In the genomic region with DNA sequence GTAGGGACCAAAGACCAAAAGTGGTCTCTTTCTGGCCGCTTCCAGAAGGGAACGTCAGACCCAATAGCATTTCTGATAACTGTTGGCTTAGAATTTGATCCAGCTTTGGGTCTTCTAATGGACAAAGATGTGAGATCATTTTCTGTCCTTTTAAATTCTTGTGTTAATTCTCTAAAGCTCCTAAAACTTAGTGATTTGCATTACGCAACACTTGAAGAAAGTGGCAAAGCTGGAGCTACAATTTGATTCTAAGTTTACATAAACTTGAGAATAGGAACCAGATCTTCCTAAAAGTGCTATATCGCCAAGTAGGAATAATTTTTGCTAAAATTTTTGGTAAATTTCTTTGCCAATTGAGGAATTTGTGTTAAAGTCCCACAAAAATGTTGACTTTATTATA, we compare ENCODE assay signal across 29 cellular contexts. TPM values are rescaled to one million over a fixed set of nuclear protein-coding genes. Genes with fewer than 3 reads are reported as not detected.
"Had no signal": no experiment of that assay in that cellular context is flagged by ENCODE, and none has a peak within 500 bp of the region (broad histone marks: within the 10 kb centered on the region; RNA-seq: fewer than 3 reads in every experiment).

No MANE protein-coding gene starts in this region.

- DNase-seq: naive thymus-derived CD8-positive, alpha-beta T cell; nucleus accumbens; posterior cingulate gyrus; psoas muscle; spleen; stimulated activated CD4-positive, alpha-beta T cell treated with anti-CD3 and anti-CD28 coated beads, Interleukin-12 subunit alpha, Interleukin-12 subunit beta, amount 100 ng/mL, for 4 hours; stimulated activated CD4-positive, alpha-beta T cell treated with anti-CD3 and anti-CD28 coated beads, Interleukin-1b, Interleukin-23, amount 100 ng/mL, for 48 hours; stimulated activated CD4-positive, alpha-beta T cell treated with anti-CD3 and anti-CD28 coated beads, Interleukin-2, amount 100 ng/mL, for 48 hours; stimulated activated CD4-positive, alpha-beta T cell treated with anti-CD3 and anti-CD28 coated beads, Interleukin-4, amount 100 ng/mL, for 24 hours; stimulated activated naive B cell treated with anti-CD40 and anti-IgM and Interleukin-4, amounts not matched to agents 10 μg/mL and 1 μg/mL and 100 μg/mL, for 72 hours; stimulated activated naive CD4-positive, alpha-beta T cell treated with Interleukin-2 at 50 U/mL for 16 hours; stomach; thyroid gland; upper lobe of left lung had no signal

- H3K36me3 ChIP-seq: neutrophil, spleen, stomach, thoracic aorta, thyroid gland, tibial nerve, upper lobe of left lung, vagina had no signal

- H3K27ac ChIP-seq: neutrophil, parathyroid adenoma, psoas muscle, skin epidermis, spleen, stomach, thoracic aorta, thyroid gland, tibial nerve, upper lobe of left lung, vagina had no signal

- H3K36me3 Mint-ChIP-seq: naive thymus-derived CD8-positive, alpha-beta T cell; natural killer cell treated with Interleukin-12 subunit alpha and Interleukin-12 subunit beta and Interleukin-15 and Interleukin-18, amount 100 ng/mL, for 72 hours; stimulated activated effector memory CD8-positive, alpha-beta T cell treated with anti-CD3 and anti-CD28 coated beads, Interleukin-12 subunit alpha, Interleukin-12 subunit beta, amount 100 ng/mL, for 72 hours; stimulated activated naive B cell treated with anti-CD40 and anti-IgM and Interleukin-4, amounts not matched to agents 10 μg/mL and 1 μg/mL and 100 μg/mL, for 72 hours had no signal

- H3K27me3 ChIP-seq: neutrophil, spleen, stomach, thyroid gland, tibial nerve, upper lobe of left lung, vagina had no signal

- H3K4me1 Mint-ChIP-seq: naive thymus-derived CD8-positive, alpha-beta T cell; nephron progenitor cell; neural crest cell; stimulated activated effector memory CD8-positive, alpha-beta T cell treated with anti-CD3 and anti-CD28 coated beads, Interleukin-12 subunit alpha, Interleukin-12 subunit beta, amount 100 ng/mL, for 72 hours; stimulated activated naive B cell treated with anti-CD40 and anti-IgM and Interleukin-4, amounts not matched to agents 10 μg/mL and 1 μg/mL and 100 μg/mL, for 72 hours had no signal

- H3K4me1 ChIP-seq: psoas muscle, spleen, stomach, thyroid gland, tibial nerve, vagina had no signal

- H3K27ac Mint-ChIP-seq: naive thymus-derived CD8-positive, alpha-beta T cell; natural killer cell treated with Interleukin-12 subunit alpha and Interleukin-12 subunit beta and Interleukin-15 and Interleukin-18, amount 100 ng/mL, for 72 hours; nephron progenitor cell; progenitor cell of endocrine pancreas; stimulated activated effector memory CD8-positive, alpha-beta T cell treated with anti-CD3 and anti-CD28 coated beads, Interleukin-12 subunit alpha, Interleukin-12 subunit beta, amount 100 ng/mL, for 72 hours; stimulated activated naive B cell treated with anti-CD40 and anti-IgM and Interleukin-4, amounts not matched to agents 10 μg/mL and 1 μg/mL and 100 μg/mL, for 72 hours; stimulated activated naive CD8-positive, alpha-beta T cell treated with anti-CD3 and anti-CD28 coated beads, Interleukin-15, Interleukin-2, amounts not matched to agents 100 ng/mL and 50 ng/mL, for 24 hours had no signal

- ATAC-seq: naive thymus-derived CD8-positive, alpha-beta T cell; natural killer cell treated with Interleukin-12 subunit alpha and Interleukin-12 subunit beta and Interleukin-15 and Interleukin-18, amount 100 ng/mL, for 72 hours; psoas muscle; sciatic nerve; stimulated activated effector memory CD8-positive, alpha-beta T cell treated with anti-CD3 and anti-CD28 coated beads, Interleukin-12 subunit alpha, Interleukin-12 subunit beta, amount 100 ng/mL, for 72 hours; stimulated activated naive B cell treated with anti-CD40 and anti-IgM and Interleukin-4, amounts not matched to agents 10 μg/mL and 1 μg/mL and 100 μg/mL, for 72 hours had no signal

- H3K4me2 ChIP-seq: smooth muscle cell had no signal

- H3K4me3 ChIP-seq: psoas muscle, skin epidermis, smooth muscle cell, spleen, stomach, thoracic aorta, thyroid gland, tibial nerve, upper lobe of left lung, vagina had no signal

- H2AFZ ChIP-seq: parathyroid adenoma had no signal

- H3K9me3 Mint-ChIP-seq: natural killer cell treated with Interleukin-12 subunit alpha and Interleukin-12 subunit beta and Interleukin-15 and Interleukin-18, amount 100 ng/mL, for 72 hours; nephron progenitor cell; neural crest cell; stimulated activated effector memory CD8-positive, alpha-beta T cell treated with anti-CD3 and anti-CD28 coated beads, Interleukin-12 subunit alpha, Interleukin-12 subunit beta, amount 100 ng/mL, for 72 hours; stimulated activated naive B cell treated with anti-CD40 and anti-IgM and Interleukin-4, amounts not matched to agents 10 μg/mL and 1 μg/mL and 100 μg/mL, for 72 hours; stimulated activated naive CD8-positive, alpha-beta T cell treated with anti-CD3 and anti-CD28 coated beads, Interleukin-15, Interleukin-2, amounts not matched to agents 100 ng/mL and 50 ng/mL, for 24 hours had no signal

- H3K9ac ChIP-seq: parathyroid adenoma had no signal

- H3K4me3 Mint-ChIP-seq: naive thymus-derived CD8-positive, alpha-beta T cell; natural killer cell treated with Interleukin-12 subunit alpha and Interleukin-12 subunit beta and Interleukin-15 and Interleukin-18, amount 100 ng/mL, for 72 hours; nephron progenitor cell; neural crest cell; stimulated activated effector memory CD8-positive, alpha-beta T cell treated with anti-CD3 and anti-CD28 coated beads, Interleukin-12 subunit alpha, Interleukin-12 subunit beta, amount 100 ng/mL, for 72 hours; stimulated activated naive B cell treated with anti-CD40 and anti-IgM and Interleukin-4, amounts not matched to agents 10 μg/mL and 1 μg/mL and 100 μg/mL, for 72 hours; stimulated activated naive CD8-positive, alpha-beta T cell treated with anti-CD3 and anti-CD28 coated beads, Interleukin-15, Interleukin-2, amounts not matched to agents 100 ng/mL and 50 ng/mL, for 24 hours had no signal

- H3K9me3 ChIP-seq: neutrophil, psoas muscle, spleen, stomach, thoracic aorta, thyroid gland, tibial nerve, upper lobe of left lung, vagina had no signal

- FAIRE-seq: urothelium cell line had no signal

- H3K27me3 Mint-ChIP-seq: natural killer cell treated with Interleukin-12 subunit alpha and Interleukin-12 subunit beta and Interleukin-15 and Interleukin-18, amount 100 ng/mL, for 72 hours; progenitor cell of endocrine pancreas; stimulated activated naive B cell treated with anti-CD40 and anti-IgM and Interleukin-4, amounts not matched to agents 10 μg/mL and 1 μg/mL and 100 μg/mL, for 72 hours; stimulated activated naive CD8-positive, alpha-beta T cell treated with anti-CD3 and anti-CD28 coated beads, Interleukin-15, Interleukin-2, amounts not matched to agents 100 ng/mL and 50 ng/mL, for 24 hours had no signal

RNA-seq across cellular contexts. Expression of a gene that starts 21.6 kb away (rescaled TPM):
- polyA plus RNA-seq: naive thymus-derived CD8-positive, alpha-beta T cell had no signal
